In the genomic region with DNA sequence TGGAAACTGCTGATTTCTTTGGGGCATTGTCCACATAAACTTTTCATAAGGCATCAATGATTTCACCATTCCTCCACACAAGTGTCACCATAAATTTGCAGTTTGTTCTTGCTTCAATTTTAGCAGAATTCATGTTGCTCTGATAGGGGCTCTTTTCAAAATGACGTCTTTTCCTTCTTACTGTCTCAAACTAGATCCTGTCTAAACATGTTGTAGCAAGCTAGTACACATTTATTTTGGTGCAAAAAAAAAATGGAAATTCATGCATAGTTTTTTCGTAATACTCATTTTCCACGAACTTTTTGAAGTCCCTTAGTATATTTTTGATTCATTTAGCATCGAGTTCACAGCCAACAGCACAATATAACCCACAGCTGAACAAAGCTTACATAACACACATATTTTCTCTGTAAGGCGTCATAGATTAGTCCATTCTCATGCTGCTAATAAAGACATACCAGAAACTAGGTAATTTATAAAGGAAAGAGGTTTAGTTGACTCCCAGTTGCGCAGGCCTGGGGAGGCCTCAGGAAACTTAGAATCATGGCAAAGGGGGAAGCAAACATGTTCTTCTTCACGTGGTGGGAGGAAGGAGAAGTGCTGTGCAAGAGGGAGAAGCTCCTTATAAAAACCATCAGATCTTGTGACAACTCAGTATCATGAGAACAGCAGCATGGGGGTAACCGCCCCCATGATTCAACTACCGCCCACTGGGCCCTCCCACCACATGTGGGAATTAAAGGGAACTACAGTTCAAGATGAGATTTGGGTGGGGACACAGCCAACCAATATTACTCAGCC, we compare ENCODE assay signal across 15 cellular contexts.
DNase-seq lines count a peak whose midpoint lies in the region; ATAC-seq, FAIRE-seq and TF ChIP-seq lines count a peak whose summit lies in the region.
"Had no signal": no experiment of that assay in that cellular context is flagged by ENCODE, and none has a peak within 500 bp of the region (broad histone marks: within the 10 kb centered on the region; RNA-seq: fewer than 3 reads in every experiment).

No MANE protein-coding gene starts in this region.

- no peak for DNase-seq in T-helper 1 cell
- DNase-seq in activated T-helper 1 cell treated with anti-CD3 and anti-CD28 coated beads, Interleukin-12 subunit alpha, Interleukin-12 subunit beta, Interleukin-2, Interleukin-4 antibody, amounts not matched to agents 30 ng/mL and 10 ng/mL and 1 ng/mL, durations not matched to agents 14 hours and 24 hours and 36 hours (ENCODE audit: low spot score): no peak
- DNase-seq in keratinocyte (ENCODE audit: low read depth, low spot score): no peak
- no peak for DNase-seq in stimulated activated naive CD8-positive, alpha-beta T cell treated with anti-CD3 and anti-CD28 coated beads, Interleukin-15, amount 100 ng/mL, for 72 hours
- no peak for DNase-seq in NCI-H1105 treated with DMSO at 0.1 percent for 48 hours (lab: John Stamatoyannopoulos, UW)
- no peak for DNase-seq in KG1 (lab: John Stamatoyannopoulos, UW)
- DNase-seq: 8988T, GDM1, HCEC 1CT, PC-3, psoas muscle had no signal

- H3K27ac Mint-ChIP-seq in T-helper 1 cell treated with Interleukin-12 subunit alpha and Interleukin-12 subunit beta and Interleukin-4 antibody, amounts not matched to agents 30 μg/mL and 1 μg/mL, for 36 hours: peak overlapping the region; percentile 80
- peak overlapping the region; percentile 90 for H3K27ac Mint-ChIP-seq in activated T-helper 1 cell treated with anti-CD3 and anti-CD28 coated beads, Interleukin-12 subunit alpha, Interleukin-12 subunit beta, Interleukin-2, Interleukin-4 antibody, amounts not matched to agents 30 ng/mL and 10 ng/mL and 1 ng/mL, durations not matched to agents 14 hours and 24 hours and 36 hours
- H3K27ac Mint-ChIP-seq in stimulated activated naive CD8-positive, alpha-beta T cell treated with anti-CD3 and anti-CD28 coated beads, Interleukin-15, amount 100 ng/mL, for 72 hours: peak overlapping the region; percentile 43 to 61
- H3K27ac Mint-ChIP-seq: activated naive CD8-positive, alpha-beta T cell had no signal

- peak; percentile 9 for FAIRE-seq in keratinocyte (lab: Jason Lieb, UNC)
- FAIRE-seq: colon had no signal

- H3K27me3 Mint-ChIP-seq in T-helper 1 cell treated with Interleukin-12 subunit alpha and Interleukin-12 subunit beta and Interleukin-4 antibody, amounts not matched to agents 30 μg/mL and 1 μg/mL, for 36 hours (ENCODE audit: low read depth): no peaks in the 10 kb centered on the region
- H3K27me3 Mint-ChIP-seq in activated T-helper 1 cell treated with anti-CD3 and anti-CD28 coated beads, Interleukin-12 subunit alpha, Interleukin-12 subunit beta, Interleukin-2, Interleukin-4 antibody, amounts not matched to agents 30 ng/mL and 10 ng/mL and 1 ng/mL, durations not matched to agents 14 hours and 24 hours and 36 hours (ENCODE audit: insufficient read depth): no peaks in the 10 kb centered on the region
- no peaks in the 10 kb centered on the region for H3K27me3 Mint-ChIP-seq in stimulated activated naive CD8-positive, alpha-beta T cell treated with anti-CD3 and anti-CD28 coated beads, Interleukin-15, amount 100 ng/mL, for 72 hours
- H3K27me3 Mint-ChIP-seq: activated naive CD8-positive, alpha-beta T cell had no signal

- intact Hi-C loops in activated T-helper 1 cell treated with anti-CD3 and anti-CD28 coated beads, Interleukin-12 subunit alpha, Interleukin-12 subunit beta, Interleukin-2, Interleukin-4 antibody, amounts not matched to agents 30 ng/mL and 10 ng/mL and 1 ng/mL, durations not matched to agents 14 hours and 24 hours and 36 hours (cut with micrococcal nuclease): loop anchor here (1.0 to 5.0 kb wide), 4 partner anchors 11 to 288 kb away; no protein-coding TSS in a partner anchor

- peaks cover 31% of the 10 kb centered on the region for H3K4me1 Mint-ChIP-seq in T-helper 1 cell treated with Interleukin-12 subunit alpha and Interleukin-12 subunit beta and Interleukin-4 antibody, amounts not matched to agents 30 μg/mL and 1 μg/mL, for 36 hours (ENCODE audit: low read depth)
- H3K4me1 Mint-ChIP-seq in activated T-helper 1 cell treated with anti-CD3 and anti-CD28 coated beads, Interleukin-12 subunit alpha, Interleukin-12 subunit beta, Interleukin-2, Interleukin-4 antibody, amounts not matched to agents 30 ng/mL and 10 ng/mL and 1 ng/mL, durations not matched to agents 14 hours and 24 hours and 36 hours (ENCODE audit: low read depth): peaks cover 49% of the 10 kb centered on the region
- peaks cover 46% of the 10 kb centered on the region for H3K4me1 Mint-ChIP-seq in stimulated activated naive CD8-positive, alpha-beta T cell treated with anti-CD3 and anti-CD28 coated beads, Interleukin-15, amount 100 ng/mL, for 72 hours

- peaks cover 22% of the 10 kb centered on the region for H3K4me1 ChIP-seq in keratinocyte (ENCODE audit: control insufficient read depth, extremely low read depth, insufficient read depth, low read length)
- H3K4me1 ChIP-seq: psoas muscle had no signal

- dilution Hi-C loops in keratinocyte (cut with MboI; ENCODE audit: extremely low pct_ligation_motif_present, low sequenced_read_pairs): no loop called here

- no peak overlapping the region for H3K4me2 ChIP-seq in keratinocyte (ENCODE audit: control insufficient read depth, extremely low read depth, insufficient read depth, low read depth, low read length)

- H2AFZ ChIP-seq in keratinocyte (ENCODE audit: control insufficient read depth, low read length): no peak overlapping the region

- H3K4me3 Mint-ChIP-seq in T-helper 1 cell treated with Interleukin-12 subunit alpha and Interleukin-12 subunit beta and Interleukin-4 antibody, amounts not matched to agents 30 μg/mL and 1 μg/mL, for 36 hours: peak overlapping the region; percentile 47
- no peak overlapping the region for H3K4me3 Mint-ChIP-seq in activated T-helper 1 cell treated with anti-CD3 and anti-CD28 coated beads, Interleukin-12 subunit alpha, Interleukin-12 subunit beta, Interleukin-2, Interleukin-4 antibody, amounts not matched to agents 30 ng/mL and 10 ng/mL and 1 ng/mL, durations not matched to agents 14 hours and 24 hours and 36 hours
- peak overlapping the region in 1 of 2 donors; percentile 12 for H3K4me3 Mint-ChIP-seq in stimulated activated naive CD8-positive, alpha-beta T cell treated with anti-CD3 and anti-CD28 coated beads, Interleukin-15, amount 100 ng/mL, for 72 hours
- H3K4me3 Mint-ChIP-seq: activated naive CD8-positive, alpha-beta T cell had no signal

- H3K27me3 ChIP-seq in keratinocyte (ENCODE audit: control insufficient read depth, extremely low read depth, insufficient read depth, low read length): no peaks in the 10 kb centered on the region

- no peak for ATAC-seq in stimulated activated naive CD8-positive, alpha-beta T cell treated with anti-CD3 and anti-CD28 coated beads, Interleukin-15, amount 100 ng/mL, for 72 hours
- no peak for ATAC-seq in GM18867 (IDR thresholded peaks at IDR 0.05; ENCODE audit: unreplicated experiment)
- ATAC-seq: PC-3, psoas muscle had no signal

- no peaks in the 10 kb centered on the region for H3K9me3 ChIP-seq in keratinocyte (ENCODE audit: control insufficient read depth, low read depth, low read length)
- H3K9me3 ChIP-seq: psoas muscle had no signal

- H3K27ac ChIP-seq in keratinocyte (ENCODE audit: control insufficient read depth, insufficient read depth, low read length): no peak overlapping the region

- H3K36me3 ChIP-seq in keratinocyte (ENCODE audit: control insufficient read depth in 2 of 2, extremely low read depth in 1 of 2, insufficient read depth in 2 of 2, low read length in 2 of 2): no peaks in the 10 kb centered on the region

- H3K9ac ChIP-seq in keratinocyte (ENCODE audit: control insufficient read depth, extremely low read depth, insufficient read depth, low read length): no peak overlapping the region

- no peaks in the 10 kb centered on the region for H4K20me1 ChIP-seq in keratinocyte (ENCODE audit: control insufficient read depth, extremely low read depth, insufficient read depth, low read length)

- H3K79me2 ChIP-seq in keratinocyte (ENCODE audit: control insufficient read depth, insufficient read depth, low read length): no peaks in the 10 kb centered on the region

- H3K9me1 ChIP-seq in keratinocyte (ENCODE audit: control insufficient read depth, extremely low read depth, insufficient read depth, low read length): no peaks in the 10 kb centered on the region

- peaks cover 9% of the 10 kb centered on the region for H3K36me3 Mint-ChIP-seq in T-helper 1 cell treated with Interleukin-12 subunit alpha and Interleukin-12 subunit beta and Interleukin-4 antibody, amounts not matched to agents 30 μg/mL and 1 μg/mL, for 36 hours (ENCODE audit: low read depth)
- peaks cover 4% of the 10 kb centered on the region for H3K36me3 Mint-ChIP-seq in activated T-helper 1 cell treated with anti-CD3 and anti-CD28 coated beads, Interleukin-12 subunit alpha, Interleukin-12 subunit beta, Interleukin-2, Interleukin-4 antibody, amounts not matched to agents 30 ng/mL and 10 ng/mL and 1 ng/mL, durations not matched to agents 14 hours and 24 hours and 36 hours (ENCODE audit: low read depth)

- TF ChIP-seq CTCF in keratinocyte (optimal IDR thresholded peaks at IDR 0.05 in 1 of 3, IDR thresholded peaks at IDR 0.05 in 1 of 3, conservative IDR thresholded peaks at IDR 0.05 in 1 of 3; ENCODE audit: extremely low read depth in 1 of 3, insufficient read depth in 2 of 3, low read length in 3 of 3): no peak

- H3K4me3 ChIP-seq in keratinocyte (ENCODE audit: control insufficient read depth in 2 of 3, extremely low read depth in 1 of 3, insufficient read depth in 2 of 3, low read depth in 1 of 3, low read length in 3 of 3): no peak overlapping the region
- H3K4me3 ChIP-seq: psoas muscle had no signal

- H3K9me3 Mint-ChIP-seq in T-helper 1 cell treated with Interleukin-12 subunit alpha and Interleukin-12 subunit beta and Interleukin-4 antibody, amounts not matched to agents 30 μg/mL and 1 μg/mL, for 36 hours: peaks cover 7% of the 10 kb centered on the region
- H3K9me3 Mint-ChIP-seq in activated T-helper 1 cell treated with anti-CD3 and anti-CD28 coated beads, Interleukin-12 subunit alpha, Interleukin-12 subunit beta, Interleukin-2, Interleukin-4 antibody, amounts not matched to agents 30 ng/mL and 10 ng/mL and 1 ng/mL, durations not matched to agents 14 hours and 24 hours and 36 hours: peaks cover 5% of the 10 kb centered on the region
- no peaks in the 10 kb centered on the region for H3K9me3 Mint-ChIP-seq in stimulated activated naive CD8-positive, alpha-beta T cell treated with anti-CD3 and anti-CD28 coated beads, Interleukin-15, amount 100 ng/mL, for 72 hours
